Comparison of ENCODE assay signal across 4 cellular contexts in the genomic region with DNA sequence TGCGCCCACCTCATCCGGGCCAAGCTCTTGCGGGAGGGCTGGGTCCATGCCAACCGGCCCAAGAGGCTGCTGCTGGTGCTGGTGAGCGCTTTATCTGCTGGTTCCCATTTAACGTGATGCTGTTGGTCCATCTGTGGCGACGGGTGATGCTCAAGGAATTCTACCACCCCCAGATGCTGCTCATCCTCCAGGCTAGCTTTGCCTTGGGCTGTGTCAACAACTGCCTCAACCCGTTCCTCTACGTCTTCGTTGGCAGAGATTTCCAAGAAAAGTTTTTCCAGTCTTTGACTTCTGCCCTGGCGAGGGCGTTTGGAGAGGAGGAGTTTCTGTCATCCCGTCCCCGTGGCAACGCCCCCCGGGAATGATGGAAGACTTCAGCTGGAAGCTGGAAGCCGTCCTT. TPM values are rescaled to one million over a fixed set of nuclear protein-coding genes. Genes with fewer than 3 reads are reported as not detected.
"Had no signal": no experiment of that assay in that cellular context is flagged by ENCODE, and none has a peak within 500 bp of the region (broad histone marks: within the 10 kb centered on the region; RNA-seq: fewer than 3 reads in every experiment).

No MANE protein-coding gene starts in this region.

RNA-seq across cellular contexts. Expression of gene GPR32, which starts 11.2 kb away (rescaled TPM):
- total RNA-seq: LHCN-M2, M059J, MCF 10A, NCI-H460 had no signal

RNA-seq across cellular contexts. Expression of gene ACP4, which starts 31.1 kb away (rescaled TPM):
- total RNA-seq: LHCN-M2, M059J, MCF 10A, NCI-H460 had no signal
